ENCODE assay signal across 1 cellular context in the genomic region with DNA sequence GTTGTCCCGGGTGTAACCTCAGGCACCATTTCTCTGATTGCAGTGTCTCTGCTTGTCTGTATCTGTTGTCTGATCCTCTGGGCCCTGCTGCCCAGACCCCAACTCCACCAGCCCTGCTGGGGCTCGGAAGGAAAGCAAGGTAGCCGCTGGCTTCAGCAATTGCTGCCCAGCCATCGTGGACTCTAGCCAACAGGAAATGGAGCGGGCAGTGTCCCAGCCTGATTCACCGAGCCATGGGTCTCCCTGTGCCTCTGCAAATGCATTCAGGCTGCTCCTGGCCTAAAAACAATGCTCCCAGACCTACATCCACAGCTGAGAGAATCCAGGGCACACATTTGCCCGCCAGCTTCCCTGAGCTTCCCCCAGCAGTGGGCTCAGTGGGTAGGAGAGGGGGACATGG.
TF ChIP-seq lines count a peak whose summit lies in the region.

No MANE protein-coding gene starts in this region.

TF ChIP-seq in GM23338, 12 proteins besides CTCF, POLR2A, EP300 and RAD21 (continued from another document):
- TF ChIP-seq, protein P1, sequence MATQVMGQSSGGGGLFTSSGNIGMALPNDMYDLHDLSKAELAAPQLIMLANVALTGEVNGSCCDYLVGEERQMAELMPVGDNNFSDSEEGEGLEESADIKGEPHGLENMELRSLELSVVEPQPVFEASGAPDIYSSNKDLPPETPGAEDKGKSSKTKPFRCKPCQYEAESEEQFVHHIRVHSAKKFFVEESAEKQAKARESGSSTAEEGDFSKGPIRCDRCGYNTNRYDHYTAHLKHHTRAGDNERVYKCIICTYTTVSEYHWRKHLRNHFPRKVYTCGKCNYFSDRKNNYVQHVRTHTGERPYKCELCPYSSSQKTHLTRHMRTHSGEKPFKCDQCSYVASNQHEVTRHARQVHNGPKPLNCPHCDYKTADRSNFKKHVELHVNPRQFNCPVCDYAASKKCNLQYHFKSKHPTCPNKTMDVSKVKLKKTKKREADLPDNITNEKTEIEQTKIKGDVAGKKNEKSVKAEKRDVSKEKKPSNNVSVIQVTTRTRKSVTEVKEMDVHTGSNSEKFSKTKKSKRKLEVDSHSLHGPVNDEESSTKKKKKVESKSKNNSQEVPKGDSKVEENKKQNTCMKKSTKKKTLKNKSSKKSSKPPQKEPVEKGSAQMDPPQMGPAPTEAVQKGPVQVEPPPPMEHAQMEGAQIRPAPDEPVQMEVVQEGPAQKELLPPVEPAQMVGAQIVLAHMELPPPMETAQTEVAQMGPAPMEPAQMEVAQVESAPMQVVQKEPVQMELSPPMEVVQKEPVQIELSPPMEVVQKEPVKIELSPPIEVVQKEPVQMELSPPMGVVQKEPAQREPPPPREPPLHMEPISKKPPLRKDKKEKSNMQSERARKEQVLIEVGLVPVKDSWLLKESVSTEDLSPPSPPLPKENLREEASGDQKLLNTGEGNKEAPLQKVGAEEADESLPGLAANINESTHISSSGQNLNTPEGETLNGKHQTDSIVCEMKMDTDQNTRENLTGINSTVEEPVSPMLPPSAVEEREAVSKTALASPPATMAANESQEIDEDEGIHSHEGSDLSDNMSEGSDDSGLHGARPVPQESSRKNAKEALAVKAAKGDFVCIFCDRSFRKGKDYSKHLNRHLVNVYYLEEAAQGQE (IDR thresholded peaks at IDR 0.05; ENCODE audit: unreplicated experiment) = no peak
- TF ChIP-seq ZNF114 (CRISPR knock-in tag; IDR thresholded peaks at IDR 0.05) = no peak
- TF ChIP-seq ZNF331 (CRISPR knock-in tag; IDR thresholded peaks at IDR 0.05; ENCODE audit: low read depth) = no peak
- TF ChIP-seq, protein P2, sequence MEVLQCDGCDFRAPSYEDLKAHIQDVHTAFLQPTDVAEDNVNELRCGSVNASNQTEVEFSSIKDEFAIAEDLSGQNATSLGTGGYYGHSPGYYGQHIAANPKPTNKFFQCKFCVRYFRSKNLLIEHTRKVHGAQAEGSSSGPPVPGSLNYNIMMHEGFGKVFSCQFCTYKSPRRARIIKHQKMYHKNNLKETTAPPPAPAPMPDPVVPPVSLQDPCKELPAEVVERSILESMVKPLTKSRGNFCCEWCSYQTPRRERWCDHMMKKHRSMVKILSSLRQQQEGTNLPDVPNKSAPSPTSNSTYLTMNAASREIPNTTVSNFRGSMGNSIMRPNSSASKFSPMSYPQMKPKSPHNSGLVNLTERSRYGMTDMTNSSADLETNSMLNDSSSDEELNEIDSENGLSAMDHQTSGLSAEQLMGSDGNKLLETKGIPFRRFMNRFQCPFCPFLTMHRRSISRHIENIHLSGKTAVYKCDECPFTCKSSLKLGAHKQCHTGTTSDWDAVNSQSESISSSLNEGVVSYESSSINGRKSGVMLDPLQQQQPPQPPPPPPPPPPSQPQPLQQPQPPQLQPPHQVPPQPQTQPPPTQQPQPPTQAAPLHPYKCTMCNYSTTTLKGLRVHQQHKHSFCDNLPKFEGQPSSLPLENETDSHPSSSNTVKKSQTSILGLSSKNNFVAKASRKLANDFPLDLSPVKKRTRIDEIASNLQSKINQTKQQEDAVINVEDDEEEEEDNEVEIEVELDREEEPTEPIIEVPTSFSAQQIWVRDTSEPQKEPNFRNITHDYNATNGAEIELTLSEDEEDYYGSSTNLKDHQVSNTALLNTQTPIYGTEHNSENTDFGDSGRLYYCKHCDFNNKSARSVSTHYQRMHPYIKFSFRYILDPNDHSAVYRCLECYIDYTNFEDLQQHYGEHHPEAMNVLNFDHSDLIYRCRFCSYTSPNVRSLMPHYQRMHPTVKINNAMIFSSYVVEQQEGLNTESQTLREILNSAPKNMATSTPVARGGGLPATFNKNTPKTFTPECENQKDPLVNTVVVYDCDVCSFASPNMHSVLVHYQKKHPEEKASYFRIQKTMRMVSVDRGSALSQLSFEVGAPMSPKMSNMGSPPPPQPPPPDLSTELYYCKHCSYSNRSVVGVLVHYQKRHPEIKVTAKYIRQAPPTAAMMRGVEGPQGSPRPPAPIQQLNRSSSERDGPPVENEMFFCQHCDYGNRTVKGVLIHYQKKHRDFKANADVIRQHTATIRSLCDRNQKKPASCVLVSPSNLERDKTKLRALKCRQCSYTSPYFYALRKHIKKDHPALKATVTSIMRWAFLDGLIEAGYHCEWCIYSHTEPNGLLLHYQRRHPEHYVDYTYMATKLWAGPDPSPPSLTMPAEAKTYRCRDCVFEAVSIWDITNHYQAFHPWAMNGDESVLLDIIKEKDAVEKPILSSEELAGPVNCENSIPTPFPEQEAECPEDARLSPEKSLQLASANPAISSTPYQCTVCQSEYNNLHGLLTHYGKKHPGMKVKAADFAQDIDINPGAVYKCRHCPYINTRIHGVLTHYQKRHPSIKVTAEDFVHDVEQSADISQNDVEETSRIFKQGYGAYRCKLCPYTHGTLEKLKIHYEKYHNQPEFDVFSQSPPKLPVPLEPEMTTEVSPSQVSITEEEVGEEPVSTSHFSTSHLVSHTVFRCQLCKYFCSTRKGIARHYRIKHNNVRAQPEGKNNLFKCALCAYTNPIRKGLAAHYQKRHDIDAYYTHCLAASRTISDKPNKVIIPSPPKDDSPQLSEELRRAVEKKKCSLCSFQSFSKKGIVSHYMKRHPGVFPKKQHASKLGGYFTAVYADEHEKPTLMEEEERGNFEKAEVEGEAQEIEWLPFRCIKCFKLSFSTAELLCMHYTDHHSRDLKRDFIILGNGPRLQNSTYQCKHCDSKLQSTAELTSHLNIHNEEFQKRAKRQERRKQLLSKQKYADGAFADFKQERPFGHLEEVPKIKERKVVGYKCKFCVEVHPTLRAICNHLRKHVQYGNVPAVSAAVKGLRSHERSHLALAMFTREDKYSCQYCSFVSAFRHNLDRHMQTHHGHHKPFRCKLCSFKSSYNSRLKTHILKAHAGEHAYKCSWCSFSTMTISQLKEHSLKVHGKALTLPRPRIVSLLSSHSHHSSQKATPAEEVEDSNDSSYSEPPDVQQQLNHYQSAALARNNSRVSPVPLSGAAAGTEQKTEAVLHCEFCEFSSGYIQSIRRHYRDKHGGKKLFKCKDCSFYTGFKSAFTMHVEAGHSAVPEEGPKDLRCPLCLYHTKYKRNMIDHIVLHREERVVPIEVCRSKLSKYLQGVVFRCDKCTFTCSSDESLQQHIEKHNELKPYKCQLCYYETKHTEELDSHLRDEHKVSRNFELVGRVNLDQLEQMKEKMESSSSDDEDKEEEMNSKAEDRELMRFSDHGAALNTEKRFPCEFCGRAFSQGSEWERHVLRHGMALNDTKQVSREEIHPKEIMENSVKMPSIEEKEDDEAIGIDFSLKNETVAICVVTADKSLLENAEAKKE (CRISPR knock-in tag; IDR thresholded peaks at IDR 0.05) = no peak
- no peak for TF ChIP-seq JUNB (IDR thresholded peaks at IDR 0.05; ENCODE audit: unreplicated experiment)
- TF ChIP-seq NANOG (IDR thresholded peaks at IDR 0.05; ENCODE audit: borderline replicate concordance) = no peak
